In genomic region chr2:233922471-233922870, GRCh38 we compare ENCODE assay signal across 30 cellular contexts. TPM values are rescaled to one million over a fixed set of nuclear protein-coding genes. Genes with fewer than 3 reads are reported as not detected.
"Had no signal": no experiment of that assay in that cellular context is flagged by ENCODE, and none has a peak within 500 bp of the region (broad histone marks: within the 10 kb centered on the region; RNA-seq: fewer than 3 reads in every experiment).

No MANE protein-coding gene starts in this region.

- H3K36me3 Mint-ChIP-seq: memory B cell; mesothelial cell of epicardium; naive B cell; stimulated activated effector memory CD8-positive, alpha-beta T cell treated with anti-CD3 and anti-CD28 coated beads, Interleukin-12 subunit alpha, Interleukin-12 subunit beta, amount 100 ng/mL, for 72 hours had no signal

- H3K4me3 Mint-ChIP-seq: effector memory CD8-positive, alpha-beta T cell; memory B cell; mesothelial cell of epicardium; nephron; stimulated activated effector memory CD8-positive, alpha-beta T cell treated with anti-CD3 and anti-CD28 coated beads, Interleukin-12 subunit alpha, Interleukin-12 subunit beta, amount 100 ng/mL, for 72 hours had no signal

- H3K9me3 Mint-ChIP-seq: effector memory CD8-positive, alpha-beta T cell; memory B cell; mesothelial cell of epicardium; naive B cell; nephron; stimulated activated effector memory CD8-positive, alpha-beta T cell treated with anti-CD3 and anti-CD28 coated beads, Interleukin-12 subunit alpha, Interleukin-12 subunit beta, amount 100 ng/mL, for 72 hours had no signal

- H3K4me1 Mint-ChIP-seq: memory B cell, mesothelial cell of epicardium, naive B cell, nephron had no signal

- H3K4me3 ChIP-seq: colonic mucosa, gastrocnemius medialis, lung, mucosa of descending colon, psoas muscle, sigmoid colon, stomach, thyroid gland, vagina had no signal

- H3K27ac ChIP-seq: colonic mucosa, gastrocnemius medialis, psoas muscle, sigmoid colon, stomach, thyroid gland, vagina had no signal

- H3K27ac Mint-ChIP-seq: effector memory CD8-positive, alpha-beta T cell; memory B cell; mesothelial cell of epicardium; nephron; stimulated activated effector memory CD8-positive, alpha-beta T cell treated with anti-CD3 and anti-CD28 coated beads, Interleukin-12 subunit alpha, Interleukin-12 subunit beta, amount 100 ng/mL, for 72 hours had no signal

- H3K27me3 ChIP-seq: colonic mucosa, gastrocnemius medialis, thyroid gland, vagina had no signal

- ATAC-seq: effector memory CD8-positive, alpha-beta T cell; gastrocnemius medialis; left lobe of liver; mucosa of descending colon; psoas muscle; right cardiac atrium; stimulated activated effector memory CD8-positive, alpha-beta T cell treated with anti-CD3 and anti-CD28 coated beads, Interleukin-12 subunit alpha, Interleukin-12 subunit beta, amount 100 ng/mL, for 72 hours had no signal

- H3K36me3 ChIP-seq: colonic mucosa, gastrocnemius medialis, sigmoid colon, stomach, thyroid gland, vagina had no signal

- H3K9me3 ChIP-seq: colonic mucosa, gastrocnemius medialis, mucosa of descending colon, psoas muscle, stomach, thyroid gland, vagina had no signal

- DNase-seq: colonic mucosa; dermis blood vessel endothelial cell; effector memory CD8-positive, alpha-beta T cell; foreskin fibroblast; gastrocnemius medialis; head of caudate nucleus; kidney; mucosa of descending colon; naive B cell; nucleus accumbens; psoas muscle; right cardiac atrium; sigmoid colon; stimulated activated CD4-positive, alpha-beta T cell treated with anti-CD3 and anti-CD28 coated beads, Interleukin-2, amount 100 ng/mL, for 24 hours; stimulated activated CD4-positive, alpha-beta T cell treated with anti-CD3 and anti-CD28 coated beads, Interleukin-4, amount 100 ng/mL, for 24 hours; stimulated activated naive CD4-positive, alpha-beta T cell treated with Interleukin-2 at 50 U/mL for 16 hours; stomach; thyroid gland had no signal

- H3K4me1 ChIP-seq: colonic mucosa, gastrocnemius medialis, psoas muscle, sigmoid colon, stomach, thyroid gland had no signal

RNA-seq across cellular contexts. Expression of gene TRPM8, which starts 5.3 kb away (rescaled TPM):
- total RNA-seq: colonic mucosa, dermis blood vessel endothelial cell, gastrocnemius medialis, glomerular endothelial cell, mesothelial cell of epicardium, mucosa of descending colon, osteocyte, psoas muscle, right cardiac atrium, sigmoid colon, skeletal muscle tissue, stomach, thyroid gland, ureter, vagina had no signal
- polyA plus RNA-seq: esophagus, psoas muscle, right cardiac atrium, stomach had no signal
